ENCODE assay signal across 8 cellular contexts in the genomic region with DNA sequence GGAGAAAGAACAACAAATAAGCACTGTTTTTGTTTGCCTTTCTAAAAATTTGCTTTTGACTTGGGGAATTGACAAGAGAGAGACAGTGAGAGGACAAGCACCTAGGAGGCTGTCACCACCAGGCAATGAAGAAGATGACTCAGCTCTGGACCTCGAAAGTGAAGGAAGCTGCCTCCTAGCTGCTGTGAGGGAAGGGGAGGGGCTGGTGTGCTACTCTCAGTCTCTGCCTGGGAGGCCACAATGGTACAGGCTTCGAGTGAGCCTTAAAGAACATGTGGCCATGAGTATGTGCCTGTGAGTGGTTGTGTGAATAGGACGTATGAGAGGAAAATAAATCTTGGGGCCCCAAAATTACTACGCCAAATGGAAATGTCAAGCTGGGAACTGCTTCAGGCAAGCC. TPM values are rescaled to one million over a fixed set of nuclear protein-coding genes. Genes with fewer than 3 reads are reported as not detected.
DNase-seq lines count a peak whose midpoint lies in the region; ATAC-seq and TF ChIP-seq lines count a peak whose summit lies in the region.

No MANE protein-coding gene starts in this region.

- peak; percentile 25 for DNase-seq in stimulated activated CD4-positive, alpha-beta T cell treated with anti-CD3 and anti-CD28 coated beads, Interleukin-1b, Interleukin-23, amount 100 ng/mL, for 48 hours
- no peak for DNase-seq in stimulated activated CD4-positive, alpha-beta T cell treated with anti-CD3 and anti-CD28 coated beads, Interleukin-4, amount 100 ng/mL, for 1 hour
- peak; percentile 57 for DNase-seq in NCI-H226
- DNase-seq in cardiac fibroblast (ENCODE audit: low read depth in 2 of 2) = peak; percentile 38 to 61
- peak; percentile 29 for DNase-seq in stomach
- no peak for DNase-seq in stimulated activated naive CD4-positive, alpha-beta T cell (lab: John Stamatoyannopoulos, UW)
- DNase-seq in posterior vena cava (ENCODE audit: low spot score) = no peak

- H3K27ac ChIP-seq in stomach = no peak overlapping the region

- no peaks in the 10 kb centered on the region for H3K9me3 ChIP-seq in stomach

- TF ChIP-seq CTCF in cardiac fibroblast (IDR thresholded peaks at IDR 0.05; ENCODE audit: low read depth, low read length) (no peak), stomach (IDR thresholded peaks at IDR 0.05) (no peak)

- no peak for TF ChIP-seq EP300 in stomach (IDR thresholded peaks at IDR 0.05)

- 41 to 52% (median 47%) methylated on average over 4 of the region's 4 CpGs for WGBS in stomach, 5 donors

- H3K4me1 ChIP-seq in stomach = peaks cover 0 to 9% (median 4%) of the 10 kb centered on the region in 4 donors

- no peaks in the 10 kb centered on the region for H3K27me3 ChIP-seq in stomach

- peak; percentile 98 for ATAC-seq in HG02678 (IDR thresholded peaks at IDR 0.05; ENCODE audit: unreplicated experiment)

- no peak for TF ChIP-seq POLR2A in stomach (IDR thresholded peaks at IDR 0.05)

- H3K4me3 ChIP-seq in cardiac fibroblast (replicated peaks in 1 of 2; ENCODE audit: low read depth in 2 of 2, low read length in 2 of 2) = no peak overlapping the region
- H3K4me3 ChIP-seq in stomach = no peak overlapping the region

- no peaks in the 10 kb centered on the region for H3K36me3 ChIP-seq in stomach

- intact Hi-C loops in stomach (cut with DNase I; ENCODE audit: low total_unique reads) = loop anchor here (10.0 kb wide), 1 partner anchor 962 kb away; no protein-coding TSS in a partner anchor
- intact Hi-C loops in posterior vena cava (cut with DNase I) = loop anchor here (10.0 kb wide), 3 partner anchors 692 to 1562 kb away; a partner anchor contains a TSS

RNA-seq across cellular contexts. Expression of a gene that starts 7.1 kb away (rescaled TPM):
- total RNA-seq in stomach (100 to 1,000 TPM in 2 of 5 donors, 10 to 100 TPM in 2, 1 to 10 TPM in 1; 2.3 to 181 (median 19.4) TPM), posterior vena cava (10 to 100 TPM; 23.8 to 28.0 TPM)
- polyA plus RNA-seq in stomach = 10 to 100 TPM; 13.7 to 25.8 (median 14.5) TPM

RNA-seq across cellular contexts. Expression of a gene that starts 24.3 kb away (rescaled TPM):
- 1 to 10 TPM in 3 of 5 donors, not detected in 2; 2.4 to 2.9 (median 2.5) TPM for total RNA-seq in stomach
- 1 to 10 TPM in 1 of 3 donors, under 1 TPM in 2; 0.68 to 4.9 (median 1.00) TPM for polyA plus RNA-seq in stomach
- 1 to 10 TPM; 1.3 to 2.5 TPM for total RNA-seq in posterior vena cava

Comparison
In these comparisons a context has a peak if more than half of its experiments do, and no peak if none do; other contexts are left out.
1. DNase-seq: peak in stimulated activated CD4-positive, alpha-beta T cell treated with anti-CD3 and anti-CD28 coated beads, Interleukin-1b, Interleukin-23, amount 100 ng/mL, for 48 hours (single experiment), NCI-H226 (single experiment), cardiac fibroblast (2 of 2) and stomach (single experiment); none in stimulated activated CD4-positive, alpha-beta T cell treated with anti-CD3 and anti-CD28 coated beads, Interleukin-4, amount 100 ng/mL, for 1 hour (single experiment), stimulated activated naive CD4-positive, alpha-beta T cell (0 of 6) and posterior vena cava (single experiment).